9 cellular contexts compared by ENCODE assay signal in the genomic region with DNA sequence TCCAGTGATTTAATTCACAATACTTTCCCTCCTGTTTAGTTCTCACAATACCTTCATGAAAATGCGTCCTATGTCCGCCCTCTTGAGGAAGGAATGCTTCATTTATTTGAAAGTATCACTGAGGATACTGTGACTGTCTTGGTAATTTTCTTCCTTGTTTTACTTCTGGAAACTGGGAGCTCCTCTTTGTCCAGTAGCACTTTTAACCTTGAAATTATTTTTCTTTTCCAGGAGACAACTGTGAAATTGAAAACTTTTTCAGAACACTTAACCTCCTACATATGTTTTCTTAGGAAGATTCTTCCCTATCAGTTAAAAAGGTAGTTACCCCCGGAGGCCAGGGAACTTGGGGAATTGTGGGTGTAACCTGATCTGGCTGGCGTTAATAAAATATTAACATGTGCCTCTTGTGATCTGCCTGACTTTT. TPM values are rescaled to one million over a fixed set of nuclear protein-coding genes. Genes with fewer than 3 reads are reported as not detected.
A peak's percentile ranks its signal among the peaks of the same experiment; 100 is the strongest.
DNase-seq lines count a peak whose midpoint lies in the region; ATAC-seq, FAIRE-seq and TF ChIP-seq lines count a peak whose summit lies in the region.
"Had no signal": no experiment of that assay in that cellular context is flagged by ENCODE, and none has a peak within 500 bp of the region (broad histone marks: within the 10 kb centered on the region; RNA-seq: fewer than 3 reads in every experiment).

No MANE protein-coding gene starts in this region.

- TF ChIP-seq CTCF in AG09309 (IDR thresholded peaks at IDR 0.05; ENCODE audit: control insufficient read depth, insufficient read depth, low read depth, low read length, missing control alignments) (peak; percentile 51), body of pancreas (IDR thresholded peaks at IDR 0.05) (peak in 6 of 7 experiments; percentile 39 to 85 (median 74)), kidney (IDR thresholded peaks at IDR 0.05; ENCODE audit: borderline replicate concordance, extremely low read depth, insufficient read depth) (peak; percentile 83), tibial nerve (IDR thresholded peaks at IDR 0.05) (peak; percentile 47 to 77 (median 61))

- H3K4me3 ChIP-seq in AG09309 (ENCODE audit: control insufficient read depth, low read depth, low read length) (no peak overlapping the region), body of pancreas (no peak overlapping the region), kidney (ENCODE audit: low read length in 2 of 2) (no peak overlapping the region), tibial nerve (no peak overlapping the region)

- H3K27ac ChIP-seq in body of pancreas (peak overlapping the region in 1 of 4 donors; percentile 57), kidney (ENCODE audit: low read depth in 2 of 2, low read length in 2 of 2) (peak overlapping the region; percentile 51 to 59), tibial nerve (peak overlapping the region in 2 of 4 donors; percentile 20 to 42)

- H3K36me3 ChIP-seq in body of pancreas (replicated peaks in 1 of 2; ENCODE audit: insufficient read depth in 1 of 2, low read depth in 2 of 2) (peaks cover 0 to 7% of the 10 kb centered on the region in 2 donors), kidney (ENCODE audit: control insufficient read depth in 1 of 2, insufficient read depth in 2 of 2, low read length in 2 of 2) (peaks cover 18 to 29% of the 10 kb centered on the region in 2 donors), tibial nerve (peaks cover 0 to 41% (median 0%) of the 10 kb centered on the region in 3 donors)

- H3K27ac Mint-ChIP-seq in activated CD4-positive, alpha-beta T cell treated with anti-CD3 and anti-CD28 coated beads, Interleukin-2, amount 10 ng/mL, durations not matched to agents 7 days and 5 days: no peak overlapping the region

- intact Hi-C loops in body of pancreas (cut with DNase I) (no loop called here), kidney (cut with DNase I) (no loop called here)

- POLR2A ChIA-PET in activated CD4-positive, alpha-beta T cell treated with anti-CD3 and anti-CD28 coated beads, Interleukin-2, amount 10 ng/mL, durations not matched to agents 7 days and 5 days (lab: Charles Lee): no interaction called here

- peak; percentile 83 for FAIRE-seq in kidney (lab: Jason Lieb, UNC)

- H3K4me3 Mint-ChIP-seq in activated CD4-positive, alpha-beta T cell treated with anti-CD3 and anti-CD28 coated beads, Interleukin-2, amount 10 ng/mL, durations not matched to agents 7 days and 5 days: no peak overlapping the region
- H3K4me3 Mint-ChIP-seq: central memory CD8-positive, alpha-beta T cell had no signal

- no peaks in the 10 kb centered on the region for H3K4me1 Mint-ChIP-seq in activated CD4-positive, alpha-beta T cell treated with anti-CD3 and anti-CD28 coated beads, Interleukin-2, amount 10 ng/mL, durations not matched to agents 7 days and 5 days
- H3K4me1 Mint-ChIP-seq: central memory CD8-positive, alpha-beta T cell had no signal

- CTCF ChIA-PET in activated CD4-positive, alpha-beta T cell treated with anti-CD3 and anti-CD28 coated beads, Interleukin-2, amount 10 ng/mL, durations not matched to agents 7 days and 5 days (lab: Charles Lee): interaction anchor here (2.6 kb wide), 1 partner anchor 12 kb away, joined by 7 read pairs; no protein-coding TSS in a partner anchor

- WGBS in body of pancreas, 2 donors: 27 to 34% methylated on average over 4 of the region's 4 CpGs
- 39 to 40% methylated on average over 4 of the region's 4 CpGs for WGBS in tibial nerve, 2 donors

- H3K9ac ChIP-seq in kidney (ENCODE audit: low read length in 2 of 2): peak overlapping the region in 1 of 2 donors; percentile 44

- no peaks in the 10 kb centered on the region for H3K27me3 Mint-ChIP-seq in activated CD4-positive, alpha-beta T cell treated with anti-CD3 and anti-CD28 coated beads, Interleukin-2, amount 10 ng/mL, durations not matched to agents 7 days and 5 days
- H3K27me3 Mint-ChIP-seq: central memory CD8-positive, alpha-beta T cell had no signal

- TF ChIP-seq EP300 in tibial nerve (IDR thresholded peaks at IDR 0.05): no peak

- H3K4me1 ChIP-seq in body of pancreas (no peaks in the 10 kb centered on the region), kidney (ENCODE audit: control insufficient read depth in 1 of 2, insufficient read depth in 1 of 2, low read depth in 1 of 2, low read length in 2 of 2) (peaks cover 0 to 9% of the 10 kb centered on the region in 2 donors), tibial nerve (no peaks in the 10 kb centered on the region)

- no peaks in the 10 kb centered on the region for H3K9me3 Mint-ChIP-seq in activated CD4-positive, alpha-beta T cell treated with anti-CD3 and anti-CD28 coated beads, Interleukin-2, amount 10 ng/mL, durations not matched to agents 7 days and 5 days
- H3K9me3 Mint-ChIP-seq: central memory CD8-positive, alpha-beta T cell had no signal

- peak; percentile 90 for ATAC-seq in body of pancreas

- no peak for TF ChIP-seq POLR2A in body of pancreas (IDR thresholded peaks at IDR 0.05)
- no peak for TF ChIP-seq POLR2A in tibial nerve (IDR thresholded peaks at IDR 0.05)

- DNase-seq in AG09309 (ENCODE audit: low read depth) (peak; percentile 43), LHCN-M2 (ENCODE audit: low read depth) (peak; percentile 75), body of pancreas (peak in 1 of 4 donors; percentile 36), kidney (no peak), tibial nerve (ENCODE audit: low spot score in 2 of 2) (peak in 1 of 2 donors; percentile 58)
- DNase-seq in stimulated activated CD4-positive, alpha-beta T cell treated with anti-CD3 and anti-CD28 coated beads, Interleukin-4, amount 100 ng/mL, for 1 hour: no peak
- DNase-seq in activated naive CD4-positive, alpha-beta T cell (lab: John Stamatoyannopoulos, UW): no peak
- no peak for DNase-seq in activated CD4-positive, alpha-beta T cell treated with anti-CD3 and anti-CD28 coated beads, Interleukin-2, amount 10 ng/mL, durations not matched to agents 7 days and 5 days

- H3K9me3 ChIP-seq in body of pancreas (no peaks in the 10 kb centered on the region), kidney (ENCODE audit: control insufficient read depth in 1 of 2, low read length in 2 of 2) (no peaks in the 10 kb centered on the region), tibial nerve (no peaks in the 10 kb centered on the region)

- H3K27me3 ChIP-seq in body of pancreas: no peaks in the 10 kb centered on the region
- H3K27me3 ChIP-seq in tibial nerve: no peaks in the 10 kb centered on the region

- peaks cover 47% of the 10 kb centered on the region for H3K36me3 Mint-ChIP-seq in activated CD4-positive, alpha-beta T cell treated with anti-CD3 and anti-CD28 coated beads, Interleukin-2, amount 10 ng/mL, durations not matched to agents 7 days and 5 days (ENCODE audit: low read depth)

RNA-seq across cellular contexts. Expression of gene PPP1R21, which starts 30.5 kb away (rescaled TPM):
- total RNA-seq in LHCN-M2 (2014; rRNA removed): 11.8 and 15.1 TPM in 2 replicates
- polyA plus RNA-seq in LHCN-M2 (2012): 11.0 TPM
- total RNA-seq in body of pancreas: 10 to 100 TPM; 14.8 to 22.1 TPM
- total RNA-seq in kidney: 38.6 TPM
- 42.1 TPM for polyA plus RNA-seq in kidney (ENCODE audit: insufficient read depth, low read depth, low replicate concordance)
- 10 to 100 TPM; 24.7 to 76.0 (median 32.1) TPM for total RNA-seq in tibial nerve
- total RNA-seq in activated CD4-positive, alpha-beta T cell treated with anti-CD3 and anti-CD28 coated beads, Interleukin-2, amount 10 ng/mL, durations not matched to agents 7 days and 5 days: 10 to 100 TPM; 39.3 to 43.0 TPM

RNA-seq across cellular contexts. Expression of gene STON1, which starts 58.9 kb away (rescaled TPM):
- total RNA-seq in LHCN-M2 (2014; rRNA removed): 3.4 and 5.0 TPM in 2 replicates
- 2.1 TPM for polyA plus RNA-seq in LHCN-M2 (2012)
- 10 to 100 TPM in 1 of 2 donors, 1 to 10 TPM in 1; 9.1 to 24.1 TPM for total RNA-seq in body of pancreas
- 15.7 TPM for total RNA-seq in kidney
- polyA plus RNA-seq in kidney (ENCODE audit: insufficient read depth, low read depth, low replicate concordance): 5.8 TPM
- 10 to 100 TPM; 34.1 to 57.0 (median 46.9) TPM for total RNA-seq in tibial nerve
- total RNA-seq in activated CD4-positive, alpha-beta T cell treated with anti-CD3 and anti-CD28 coated beads, Interleukin-2, amount 10 ng/mL, durations not matched to agents 7 days and 5 days: 1 to 10 TPM; 1.9 to 2.1 TPM

Comparison
In these comparisons a context has a peak if more than half of its experiments do, and no peak if none do; other contexts are left out.
1. DNase-seq: peak in AG09309 (single experiment) and LHCN-M2 (single experiment); none in kidney (single experiment), stimulated activated CD4-positive, alpha-beta T cell treated with anti-CD3 and anti-CD28 coated beads, Interleukin-4, amount 100 ng/mL, for 1 hour (single experiment), activated naive CD4-positive, alpha-beta T cell (0 of 4) and activated CD4-positive, alpha-beta T cell treated with anti-CD3 and anti-CD28 coated beads, Interleukin-2, amount 10 ng/mL, durations not matched to agents 7 days and 5 days (single experiment).
2. Peak in every context shown above with its lines, with median percentiles within 50 percentile points of each other: CTCF ChIP-seq.